ENCODE assay signal across 8 cellular contexts in the genomic region with DNA sequence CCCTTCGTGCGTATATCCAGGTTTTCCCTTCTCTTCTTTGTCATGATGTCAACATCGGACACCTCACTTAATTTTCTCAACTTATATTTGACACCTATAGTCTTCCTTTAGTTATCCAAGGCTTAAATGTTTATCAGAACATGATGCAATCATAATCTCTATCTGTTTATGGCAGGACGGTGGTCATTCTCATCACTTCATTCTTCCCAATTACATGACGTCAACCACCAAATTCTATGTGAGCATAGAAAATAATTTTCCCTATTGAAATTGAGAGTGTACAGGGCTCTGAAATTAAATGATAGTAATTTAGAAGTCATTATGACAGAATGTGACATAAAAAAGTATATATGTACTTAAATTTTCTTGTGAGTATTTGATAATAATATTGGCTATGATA.
"Had no signal": no experiment of that assay in that cellular context is flagged by ENCODE, and none has a peak within 500 bp of the region (broad histone marks: within the 10 kb centered on the region; RNA-seq: fewer than 3 reads in every experiment).

No MANE protein-coding gene starts in this region.

- H3K9me3 Mint-ChIP-seq: H9 had no signal

- H3K4me3 ChIP-seq: GM23248 had no signal

- H3K9ac ChIP-seq: GM23248 had no signal

- DNase-seq: GM23248, H9, HCEC 1CT, HFFc6, KG1 had no signal

- H3K36me3 Mint-ChIP-seq: IgD-negative memory B cell had no signal

- H3K27me3 Mint-ChIP-seq: IgD-negative memory B cell had no signal

- H3K27ac ChIP-seq: GM23248 had no signal

- FAIRE-seq: H1, HTR-8/SVneo had no signal

- H2AFZ ChIP-seq: GM23248 had no signal

- H3K4me3 Mint-ChIP-seq: H9, HFFc6, IgD-negative memory B cell had no signal

- H3K27ac Mint-ChIP-seq: H9, HFFc6, IgD-negative memory B cell had no signal

- H3K4me1 Mint-ChIP-seq: H9, IgD-negative memory B cell had no signal
